ENCODE assay signal across 1 cellular context in the genomic region with DNA sequence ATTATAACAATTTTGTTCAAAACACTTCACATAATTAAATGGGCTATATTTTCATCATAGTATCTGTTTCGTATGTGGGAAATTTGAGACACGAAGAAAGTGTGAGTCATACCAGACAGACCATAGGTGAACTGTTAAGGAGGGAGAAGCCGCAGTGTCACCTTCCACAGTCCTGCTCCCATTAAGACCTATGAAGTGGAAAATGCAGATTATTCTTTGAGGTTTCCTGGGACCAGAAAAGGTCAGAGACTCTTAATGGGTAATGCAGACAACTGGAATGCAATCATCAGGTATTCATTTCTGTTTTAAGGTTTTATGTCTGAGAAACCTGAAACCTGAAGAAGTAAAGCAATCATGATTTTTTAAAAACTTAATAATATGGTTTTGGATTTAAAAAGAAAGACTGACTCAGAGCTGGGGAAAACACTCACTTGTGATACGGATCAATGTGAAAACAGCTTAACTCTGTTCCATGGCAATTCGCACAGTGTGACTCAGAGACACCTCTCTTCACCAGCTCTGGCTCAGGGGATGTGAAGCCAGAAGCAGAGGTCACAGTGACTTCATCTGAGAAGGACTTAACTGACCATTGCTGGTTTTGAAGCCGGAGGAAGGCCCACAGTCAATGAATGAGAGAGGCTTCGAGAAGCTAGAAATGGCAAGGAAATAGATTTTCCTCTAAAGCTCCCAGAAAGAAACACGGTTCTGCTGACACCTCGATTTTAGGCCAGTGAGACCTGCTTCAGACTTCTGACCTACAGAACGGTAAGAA.
TF ChIP-seq lines count a peak whose summit lies in the region.

No MANE protein-coding gene starts in this region.

TF ChIP-seq in HepG2, 621 proteins besides CTCF, POLR2A, EP300 and RAD21:
- TF ChIP-seq RBAK (CRISPR knock-in tag; IDR thresholded peaks at IDR 0.05) (no peak), MAFK (conservative IDR thresholded peaks at IDR 0.05 in 1 of 2, IDR thresholded peaks at IDR 0.05 in 1 of 2; ENCODE audit: low read length in 2 of 2) (peak; percentile 29 to 54; a peak in 3 of 4 replicates), WIZ (CRISPR knock-in tag; IDR thresholded peaks at IDR 0.05) (no peak), SAFB2 (CRISPR knock-in tag; IDR thresholded peaks at IDR 0.05; ENCODE audit: borderline replicate concordance, low read depth) (no peak), MAFF (IDR thresholded peaks at IDR 0.05; ENCODE audit: low read depth, low read length) (0 out of 2 replicates have a peak, but pooled peaks have one; percentile 13)
